Comparison of ENCODE assay signal across 8 cellular contexts in genomic region chrX:39730671-39731389, GRCh38.
A peak's percentile ranks its signal among the peaks of the same experiment; 100 is the strongest.
DNase-seq lines count a peak whose midpoint lies in the region; ATAC-seq lines count a peak whose summit lies in the region.

No MANE protein-coding gene starts in this region.

- H3K27ac Mint-ChIP-seq in naive B cell, result peak overlapping the region in 1 of 6 donors; percentile 87

- H3K9me3 Mint-ChIP-seq in naive B cell, result peaks cover 0 to 11% (median 0%) of the 10 kb centered on the region in 7 donors

- peaks cover 6 to 10% (median 9%) of the 10 kb centered on the region in 3 donors for H3K4me1 Mint-ChIP-seq in naive B cell

- no peaks in the 10 kb centered on the region for H3K36me3 Mint-ChIP-seq in naive B cell

- peak; percentile 69 to 72 for ATAC-seq in naive B cell (ENCODE audit: low read depth in 2 of 2)
- no peak for ATAC-seq in HG03460 (IDR thresholded peaks at IDR 0.05; ENCODE audit: unreplicated experiment)

- H3K27me3 Mint-ChIP-seq in naive B cell, result peaks cover 0 to 38% (median 14%) of the 10 kb centered on the region in 3 donors

- peak overlapping the region in 5 of 8 donors; percentile 38 to 75 (median 64) for H3K4me3 Mint-ChIP-seq in naive B cell

- peak; percentile 82 for DNase-seq in AG08396 (ENCODE audit: low spot score)
- peak; percentile 47 for DNase-seq in GM19240 (ENCODE audit: insufficient read length, low spot score)
- DNase-seq in NOMO-1 treated with DMSO at 0.1 percent for 48 hours (lab: John Stamatoyannopoulos, UW; ENCODE audit: unreplicated experiment), result peak; percentile 70
- DNase-seq in activated T-cell treated with anti-CD3 and anti-CD28 coated beads for 48 hours (ENCODE audit: low read depth), result peak; percentile 33
- peak; percentile 71 for DNase-seq in fibroblast of gingiva (ENCODE audit: low read depth)
- DNase-seq in naive B cell, result peak; percentile 24
- peak in 5 of 6 experiments; percentile 18 to 51 (median 35) for DNase-seq in stimulated activated naive CD4-positive, alpha-beta T cell (lab: John Stamatoyannopoulos, UW)

Comparison
In these comparisons a context has a peak if more than half of its experiments do, and no peak if none do; other contexts are left out.
1. DNase-seq: peak in every context shown above with its lines; median percentile 82 in AG08396; 71 in fibroblast of gingiva; 70 in NOMO-1 treated with DMSO at 0.1 percent for 48 hours; 47 in GM19240; 35 in stimulated activated naive CD4-positive, alpha-beta T cell; 33 in activated T-cell treated with anti-CD3 and anti-CD28 coated beads for 48 hours; 24 in naive B cell.